1 cellular context compared by ENCODE assay signal in the genomic region with DNA sequence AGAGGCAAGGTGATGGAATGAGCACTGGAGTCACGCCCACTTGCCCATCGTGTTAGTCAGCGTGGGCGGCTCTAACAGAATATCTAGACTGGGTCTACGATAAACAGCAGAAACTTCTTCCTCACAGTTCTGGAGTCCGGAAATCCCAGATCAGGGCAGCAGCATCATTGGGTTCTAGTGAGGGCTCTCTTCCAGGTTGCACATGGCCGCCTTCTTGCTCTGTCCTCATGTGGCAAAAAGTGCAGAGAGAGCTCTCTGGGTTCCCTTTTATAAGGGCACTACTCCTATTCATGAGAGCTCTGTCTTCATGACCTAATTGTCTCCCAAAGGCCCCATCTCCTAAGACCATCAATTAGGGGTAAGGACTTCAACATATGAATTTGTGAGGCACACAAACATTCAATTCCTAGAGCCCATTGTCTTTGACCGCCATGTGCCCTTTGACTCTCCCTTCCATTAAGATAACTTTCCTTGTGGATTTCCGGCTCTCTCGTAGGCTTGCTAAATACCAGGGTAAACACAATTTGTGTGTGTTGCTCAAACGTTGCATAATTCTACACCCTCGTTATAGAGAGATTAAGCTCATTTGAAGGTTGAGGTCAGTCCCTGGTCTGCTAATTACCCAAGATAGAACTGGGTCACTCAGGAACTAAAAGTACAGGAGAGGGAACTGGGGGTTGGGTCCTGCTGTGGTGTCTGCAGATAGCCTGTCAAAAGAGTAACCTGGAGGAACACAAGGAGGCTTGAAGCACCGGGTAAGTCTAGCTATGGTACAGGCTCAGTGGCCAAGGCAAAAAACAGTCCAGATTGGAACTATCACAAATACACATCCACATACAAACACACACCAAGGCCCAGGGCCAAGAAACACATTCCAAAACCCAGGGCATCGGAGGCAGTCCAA.
TF ChIP-seq lines count a peak whose summit lies in the region.

No MANE protein-coding gene starts in this region.

TF ChIP-seq in HepG2, 621 proteins besides CTCF, POLR2A, EP300 and RAD21 (continued from another document and continues in another):
- TF ChIP-seq, protein P1, sequence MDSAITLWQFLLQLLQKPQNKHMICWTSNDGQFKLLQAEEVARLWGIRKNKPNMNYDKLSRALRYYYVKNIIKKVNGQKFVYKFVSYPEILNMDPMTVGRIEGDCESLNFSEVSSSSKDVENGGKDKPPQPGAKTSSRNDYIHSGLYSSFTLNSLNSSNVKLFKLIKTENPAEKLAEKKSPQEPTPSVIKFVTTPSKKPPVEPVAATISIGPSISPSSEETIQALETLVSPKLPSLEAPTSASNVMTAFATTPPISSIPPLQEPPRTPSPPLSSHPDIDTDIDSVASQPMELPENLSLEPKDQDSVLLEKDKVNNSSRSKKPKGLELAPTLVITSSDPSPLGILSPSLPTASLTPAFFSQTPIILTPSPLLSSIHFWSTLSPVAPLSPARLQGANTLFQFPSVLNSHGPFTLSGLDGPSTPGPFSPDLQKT (CRISPR knock-in tag; IDR thresholded peaks at IDR 0.05; ENCODE audit: borderline replicate concordance), result no peak
- TF ChIP-seq, protein P2, sequence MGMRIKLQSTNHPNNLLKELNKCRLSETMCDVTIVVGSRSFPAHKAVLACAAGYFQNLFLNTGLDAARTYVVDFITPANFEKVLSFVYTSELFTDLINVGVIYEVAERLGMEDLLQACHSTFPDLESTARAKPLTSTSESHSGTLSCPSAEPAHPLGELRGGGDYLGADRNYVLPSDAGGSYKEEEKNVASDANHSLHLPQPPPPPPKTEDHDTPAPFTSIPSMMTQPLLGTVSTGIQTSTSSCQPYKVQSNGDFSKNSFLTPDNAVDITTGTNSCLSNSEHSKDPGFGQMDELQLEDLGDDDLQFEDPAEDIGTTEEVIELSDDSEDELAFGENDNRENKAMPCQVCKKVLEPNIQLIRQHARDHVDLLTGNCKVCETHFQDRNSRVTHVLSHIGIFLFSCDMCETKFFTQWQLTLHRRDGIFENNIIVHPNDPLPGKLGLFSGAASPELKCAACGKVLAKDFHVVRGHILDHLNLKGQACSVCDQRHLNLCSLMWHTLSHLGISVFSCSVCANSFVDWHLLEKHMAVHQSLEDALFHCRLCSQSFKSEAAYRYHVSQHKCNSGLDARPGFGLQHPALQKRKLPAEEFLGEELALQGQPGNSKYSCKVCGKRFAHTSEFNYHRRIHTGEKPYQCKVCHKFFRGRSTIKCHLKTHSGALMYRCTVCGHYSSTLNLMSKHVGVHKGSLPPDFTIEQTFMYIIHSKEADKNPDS (CRISPR knock-in tag; IDR thresholded peaks at IDR 0.05), result peak; percentile 56; the same call in 1 of the 2 replicates
- TF ChIP-seq YEATS2 (CRISPR knock-in tag; IDR thresholded peaks at IDR 0.05; ENCODE audit: borderline replicate concordance) (peak; percentile 49; the same call in 1 of the 2 replicates), ZNF256 (CRISPR knock-in tag; conservative IDR thresholded peaks at IDR 0.05) (0 out of 2 replicates have a peak, but pooled peaks have one; percentile 18), SP4 (CRISPR knock-in tag; IDR thresholded peaks at IDR 0.05) (peak; percentile 68; the same call in 1 of the 2 replicates), ZNF263 (CRISPR knock-in tag; IDR thresholded peaks at IDR 0.05) (no peak), ETV5 (CRISPR knock-in tag; IDR thresholded peaks at IDR 0.05; ENCODE audit: borderline replicate concordance) (peak; percentile 99), NFIC (IDR thresholded peaks at IDR 0.05; ENCODE audit: low read length) (peak; percentile 96), ZNF275 (CRISPR knock-in tag; IDR thresholded peaks at IDR 0.05; ENCODE audit: borderline replicate concordance) (peak; percentile 41; the same call in 1 of the 2 replicates), RBAK (CRISPR knock-in tag; IDR thresholded peaks at IDR 0.05) (no peak), HMGA1 (CRISPR knock-in tag; conservative IDR thresholded peaks at IDR 0.05) (no peak), BHLHE40 (IDR thresholded peaks at IDR 0.05; ENCODE audit: low read length) (no peak), ZNF570 (CRISPR knock-in tag; IDR thresholded peaks at IDR 0.05; ENCODE audit: borderline replicate concordance) (no peak), ZNF367 (CRISPR knock-in tag; IDR thresholded peaks at IDR 0.05; ENCODE audit: borderline replicate concordance) (no peak), ZFYVE20 (CRISPR knock-in tag; IDR thresholded peaks at IDR 0.05; ENCODE audit: borderline replicate concordance, low read depth) (no peak), DRAP1 (CRISPR knock-in tag; IDR thresholded peaks at IDR 0.05) (peak; percentile 29; the same call in 1 of the 2 replicates), RBFOX2 (IDR thresholded peaks at IDR 0.05; ENCODE audit: low read depth, low read length) (no peak), GMEB2 (CRISPR knock-in tag; IDR thresholded peaks at IDR 0.05; ENCODE audit: low read depth) (no peak), SKIL (CRISPR knock-in tag; IDR thresholded peaks at IDR 0.05; ENCODE audit: borderline replicate concordance) (peak; percentile 99), SRF (IDR thresholded peaks at IDR 0.05; ENCODE audit: low read depth, low read length) (no peak), DMAP1 (CRISPR knock-in tag; IDR thresholded peaks at IDR 0.05) (peak; percentile 68; the same call in 1 of the 2 replicates), MZF1 (CRISPR knock-in tag; IDR thresholded peaks at IDR 0.05; ENCODE audit: borderline replicate concordance) (no peak), WIZ (CRISPR knock-in tag; IDR thresholded peaks at IDR 0.05) (no peak), PHF20 (CRISPR knock-in tag; IDR thresholded peaks at IDR 0.05) (no peak), ZMYM4 (CRISPR knock-in tag; IDR thresholded peaks at IDR 0.05) (peak; percentile 87), ZNF691 (CRISPR knock-in tag; IDR thresholded peaks at IDR 0.05; ENCODE audit: borderline replicate concordance, low read depth) (no peak; the same call in 1 of the 2 replicates), SRSF9 (IDR thresholded peaks at IDR 0.05; ENCODE audit: borderline replicate concordance, insufficient read depth, low read depth, low read length, poor library complexity, severe bottlenecking) (no peak), ZNF431 (CRISPR knock-in tag; IDR thresholded peaks at IDR 0.05; ENCODE audit: borderline replicate concordance, low read depth) (peak; percentile 78; the same call in 1 of the 2 replicates), ZNF547 (CRISPR knock-in tag; IDR thresholded peaks at IDR 0.05) (0 out of 2 replicates have a peak, but pooled peaks have one; percentile 54), ZFP90 (CRISPR knock-in tag; IDR thresholded peaks at IDR 0.05; ENCODE audit: borderline replicate concordance) (no peak), AGO2 (optimal IDR thresholded peaks at IDR 0.05; ENCODE audit: low read depth, low read length) (no peak), SNRNP70 (IDR thresholded peaks at IDR 0.05; ENCODE audit: low read depth, low read length) (no peak), RARA (CRISPR knock-in tag; IDR thresholded peaks at IDR 0.05) (peak; percentile 100), ZNF446 (CRISPR knock-in tag; IDR thresholded peaks at IDR 0.05) (no peak), TFDP1 (CRISPR knock-in tag; IDR thresholded peaks at IDR 0.05; ENCODE audit: borderline replicate concordance) (peak; percentile 34; the same call in 1 of the 2 replicates)
- TF ChIP-seq, protein P3, sequence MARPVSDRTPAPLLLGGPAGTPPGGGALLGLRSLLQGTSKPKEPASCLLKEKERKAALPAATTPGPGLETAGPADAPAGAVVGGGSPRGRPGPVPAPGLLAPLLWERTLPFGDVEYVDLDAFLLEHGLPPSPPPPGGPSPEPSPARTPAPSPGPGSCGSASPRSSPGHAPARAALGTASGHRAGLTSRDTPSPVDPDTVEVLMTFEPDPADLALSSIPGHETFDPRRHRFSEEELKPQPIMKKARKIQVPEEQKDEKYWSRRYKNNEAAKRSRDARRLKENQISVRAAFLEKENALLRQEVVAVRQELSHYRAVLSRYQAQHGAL (CRISPR knock-in tag; IDR thresholded peaks at IDR 0.05; ENCODE audit: not compliant biosample characterization), result no peak
- TF ChIP-seq, protein P4, sequence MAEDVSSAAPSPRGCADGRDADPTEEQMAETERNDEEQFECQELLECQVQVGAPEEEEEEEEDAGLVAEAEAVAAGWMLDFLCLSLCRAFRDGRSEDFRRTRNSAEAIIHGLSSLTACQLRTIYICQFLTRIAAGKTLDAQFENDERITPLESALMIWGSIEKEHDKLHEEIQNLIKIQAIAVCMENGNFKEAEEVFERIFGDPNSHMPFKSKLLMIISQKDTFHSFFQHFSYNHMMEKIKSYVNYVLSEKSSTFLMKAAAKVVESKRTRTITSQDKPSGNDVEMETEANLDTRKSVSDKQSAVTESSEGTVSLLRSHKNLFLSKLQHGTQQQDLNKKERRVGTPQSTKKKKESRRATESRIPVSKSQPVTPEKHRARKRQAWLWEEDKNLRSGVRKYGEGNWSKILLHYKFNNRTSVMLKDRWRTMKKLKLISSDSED (CRISPR knock-in tag; IDR thresholded peaks at IDR 0.05), result no peak
- TF ChIP-seq, protein P5, sequence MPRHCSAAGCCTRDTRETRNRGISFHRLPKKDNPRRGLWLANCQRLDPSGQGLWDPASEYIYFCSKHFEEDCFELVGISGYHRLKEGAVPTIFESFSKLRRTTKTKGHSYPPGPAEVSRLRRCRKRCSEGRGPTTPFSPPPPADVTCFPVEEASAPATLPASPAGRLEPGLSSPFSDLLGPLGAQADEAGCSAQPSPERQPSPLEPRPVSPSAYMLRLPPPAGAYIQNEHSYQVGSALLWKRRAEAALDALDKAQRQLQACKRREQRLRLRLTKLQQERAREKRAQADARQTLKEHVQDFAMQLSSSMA (CRISPR knock-in tag; IDR thresholded peaks at IDR 0.05), result no peak
- TF ChIP-seq, protein P6, sequence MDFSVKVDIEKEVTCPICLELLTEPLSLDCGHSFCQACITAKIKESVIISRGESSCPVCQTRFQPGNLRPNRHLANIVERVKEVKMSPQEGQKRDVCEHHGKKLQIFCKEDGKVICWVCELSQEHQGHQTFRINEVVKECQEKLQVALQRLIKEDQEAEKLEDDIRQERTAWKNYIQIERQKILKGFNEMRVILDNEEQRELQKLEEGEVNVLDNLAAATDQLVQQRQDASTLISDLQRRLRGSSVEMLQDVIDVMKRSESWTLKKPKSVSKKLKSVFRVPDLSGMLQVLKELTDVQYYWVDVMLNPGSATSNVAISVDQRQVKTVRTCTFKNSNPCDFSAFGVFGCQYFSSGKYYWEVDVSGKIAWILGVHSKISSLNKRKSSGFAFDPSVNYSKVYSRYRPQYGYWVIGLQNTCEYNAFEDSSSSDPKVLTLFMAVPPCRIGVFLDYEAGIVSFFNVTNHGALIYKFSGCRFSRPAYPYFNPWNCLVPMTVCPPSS (IDR thresholded peaks at IDR 0.05), result no peak
- TF ChIP-seq, protein P7, sequence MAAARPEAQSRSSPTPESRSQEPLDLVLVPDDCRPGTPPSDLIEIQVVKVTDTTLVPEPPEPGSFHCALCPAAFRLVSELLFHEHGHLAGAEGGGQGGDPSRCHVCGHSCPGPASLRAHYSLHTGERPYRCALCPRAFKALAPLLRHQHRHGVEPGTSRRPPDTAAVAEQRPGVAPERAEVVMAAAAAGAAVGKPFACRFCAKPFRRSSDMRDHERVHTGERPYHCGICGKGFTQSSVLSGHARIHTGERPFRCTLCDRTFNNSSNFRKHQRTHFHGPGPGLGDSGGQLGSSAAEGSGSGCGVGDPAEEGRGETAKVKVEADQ (CRISPR knock-in tag; IDR thresholded peaks at IDR 0.05; ENCODE audit: borderline replicate concordance), result no peak
